In genomic region chr11:44305643-44306468, GRCh38 we compare ENCODE assay signal across 8 cellular contexts. TPM values are rescaled to one million over a fixed set of nuclear protein-coding genes. Genes with fewer than 3 reads are reported as not detected.
DNase-seq lines count a peak whose midpoint lies in the region; ATAC-seq, FAIRE-seq and TF ChIP-seq lines count a peak whose summit lies in the region.

No MANE protein-coding gene starts in this region.

- H4K5ac ChIP-seq in H9 (ENCODE audit: insufficient read length, low read depth, low read length): no peak overlapping the region

- no peak overlapping the region for H2AFZ ChIP-seq in H9 (ENCODE audit: low read length)
- H2AFZ ChIP-seq in keratinocyte (ENCODE audit: control insufficient read depth, low read length): peak overlapping the region; percentile 51

- no peak overlapping the region for H2BK20ac ChIP-seq in H9 (ENCODE audit: low read depth, low read length, poor library complexity, severe bottlenecking)

- peak overlapping the region; percentile 25 to 60 (median 55) for H3K4me3 ChIP-seq in keratinocyte (ENCODE audit: control insufficient read depth in 2 of 3, extremely low read depth in 1 of 3, insufficient read depth in 2 of 3, low read depth in 1 of 3, low read length in 3 of 3)

- peak overlapping the region; percentile 4 for H3K18ac ChIP-seq in H9 (ENCODE audit: insufficient read length, low read depth, low read length)

- H4K20me1 ChIP-seq in H9 (ENCODE audit: control insufficient read depth, insufficient read depth, insufficient read length) (no peaks in the 10 kb centered on the region), keratinocyte (ENCODE audit: control insufficient read depth, extremely low read depth, insufficient read depth, low read length) (peaks cover 4% of the 10 kb centered on the region)

- H2BK12ac ChIP-seq in H9 (ENCODE audit: insufficient read length, low read depth, low read length): no peak overlapping the region

- no peak overlapping the region for H2AK5ac ChIP-seq in H9 (ENCODE audit: insufficient read length, low read length)

- H3K14ac ChIP-seq in H9 (ENCODE audit: insufficient read depth, low read length): peak overlapping the region; percentile 9; the same call in 1 of the 2 replicates

- peaks cover 13% of the 10 kb centered on the region for H3K23me2 ChIP-seq in H9 (ENCODE audit: insufficient read length, low read depth, low read length, poor library complexity, severe bottlenecking)

- H4K8ac ChIP-seq in H9 (replicated peaks; ENCODE audit: insufficient read length, low read depth, low read length): no peak overlapping the region

- H3K4me1 Mint-ChIP-seq in H9: peaks cover 41 to 46% of the 10 kb centered on the region in 2 experiments
- H3K4me1 Mint-ChIP-seq in activated T-cell treated with anti-CD3 and anti-CD28 coated beads, Interleukin-2, amount 50 U/mL, for 72 hours (ENCODE audit: low read depth): peaks cover 26% of the 10 kb centered on the region

- H4K91ac ChIP-seq in H9 (ENCODE audit: insufficient read length, low read depth, low read length): no peak overlapping the region

- no peak overlapping the region for H3K27ac Mint-ChIP-seq in H9
- peak overlapping the region; percentile 51 for H3K27ac Mint-ChIP-seq in activated T-cell treated with anti-CD3 and anti-CD28 coated beads, Interleukin-2, amount 50 U/mL, for 72 hours

- H3K27me3 ChIP-seq in H9 (ENCODE audit: insufficient read depth, low read length) (peaks cover 87% of the 10 kb centered on the region), keratinocyte (ENCODE audit: control insufficient read depth, extremely low read depth, insufficient read depth, low read length) (peaks cover 98% of the 10 kb centered on the region)

- no peak overlapping the region for H2BK120ac ChIP-seq in H9 (ENCODE audit: low read depth, low read length, poor library complexity, severe bottlenecking)

- no peak overlapping the region for H2BK5ac ChIP-seq in H9 (ENCODE audit: insufficient read length, low read length)

- DNase-seq in H9 (no peak), keratinocyte (ENCODE audit: low read depth, low spot score) (no peak), NCI-H1105 (lab: John Stamatoyannopoulos, UW) (no peak), NCI-H128 (lab: John Stamatoyannopoulos, UW; ENCODE audit: unreplicated experiment) (no peak)
- peak; percentile 59 to 64 for DNase-seq in activated T-cell treated with anti-CD3 and anti-CD28 coated beads, Interleukin-2, amount 50 U/mL, for 72 hours
- DNase-seq in stimulated activated CD4-positive, alpha-beta T cell treated with anti-CD3 and anti-CD28 coated beads, Interleukin-4, amount 100 ng/mL, for 1 hour: peak; percentile 22

- H2BK15ac ChIP-seq in H9 (ENCODE audit: low read depth, low read length): no peak overlapping the region

- H3K27me3 Mint-ChIP-seq in H9 (ENCODE audit: low read depth): peaks cover 100% of the 10 kb centered on the region
- peaks cover 82% of the 10 kb centered on the region for H3K27me3 Mint-ChIP-seq in activated T-cell treated with anti-CD3 and anti-CD28 coated beads, Interleukin-2, amount 50 U/mL, for 72 hours (ENCODE audit: low read depth)

- peak overlapping the region; percentile 36 to 74 for H3K4me3 Mint-ChIP-seq in H9
- peak overlapping the region; percentile 91 to 96 for H3K4me3 Mint-ChIP-seq in activated T-cell treated with anti-CD3 and anti-CD28 coated beads, Interleukin-2, amount 50 U/mL, for 72 hours

- no peaks in the 10 kb centered on the region for H3K79me1 ChIP-seq in H9 (ENCODE audit: insufficient read depth, low read depth, low read length, poor library complexity, severe bottlenecking)

- H3K9me3 ChIP-seq in H9 (ENCODE audit: control insufficient read depth, low read depth, low read length) (no peaks in the 10 kb centered on the region), keratinocyte (ENCODE audit: control insufficient read depth, low read depth, low read length) (no peaks in the 10 kb centered on the region)

- H3K9me3 Mint-ChIP-seq in H9: peaks cover 0 to 6% of the 10 kb centered on the region in 2 experiments; a peak in 1 of 5 replicates
- no peaks in the 10 kb centered on the region for H3K9me3 Mint-ChIP-seq in activated T-cell treated with anti-CD3 and anti-CD28 coated beads, Interleukin-2, amount 50 U/mL, for 72 hours

- H3K79me2 ChIP-seq in H9 (ENCODE audit: insufficient read depth, low read length) (no peaks in the 10 kb centered on the region), keratinocyte (ENCODE audit: control insufficient read depth, insufficient read depth, low read length) (no peaks in the 10 kb centered on the region)

- no peak overlapping the region for H3K9ac ChIP-seq in H9 (ENCODE audit: extremely low read depth, insufficient read length, low read length)
- H3K9ac ChIP-seq in keratinocyte (ENCODE audit: control insufficient read depth, extremely low read depth, insufficient read depth, low read length): no peak overlapping the region

- H3K4me2 ChIP-seq in H9 (ENCODE audit: insufficient read depth, insufficient read length, low read length): peak overlapping the region; percentile 31
- H3K4me2 ChIP-seq in keratinocyte (ENCODE audit: control insufficient read depth, extremely low read depth, insufficient read depth, low read depth, low read length): peak overlapping the region; percentile 82

- H3T11ph ChIP-seq in H9 (ENCODE audit: low read length): no peak overlapping the region

- no CpG with 5 or more reads among the region's 58 CpGs for WGBS in H9 (ENCODE audit: extremely low coverage, insufficient read length, low lambda C conversion rate)

- no peaks in the 10 kb centered on the region for H3K36me3 ChIP-seq in keratinocyte (ENCODE audit: control insufficient read depth in 2 of 2, extremely low read depth in 1 of 2, insufficient read depth in 2 of 2, low read length in 2 of 2)

- no peak overlapping the region for H3K23ac ChIP-seq in H9 (ENCODE audit: insufficient read length, low read depth, low read length)

- H3K36me3 Mint-ChIP-seq in H9 (ENCODE audit: insufficient read depth in 1 of 3, low read depth in 3 of 3): no peaks in the 10 kb centered on the region; a peak in 1 of 7 replicates
- no peaks in the 10 kb centered on the region for H3K36me3 Mint-ChIP-seq in activated T-cell treated with anti-CD3 and anti-CD28 coated beads, Interleukin-2, amount 50 U/mL, for 72 hours (ENCODE audit: insufficient read depth in 2 of 2)

- dilution Hi-C loops in keratinocyte (cut with MboI; ENCODE audit: extremely low pct_ligation_motif_present, low sequenced_read_pairs): no loop called here

- H3K4me1 ChIP-seq in H9 (ENCODE audit: insufficient read depth, low read length) (no peaks in the 10 kb centered on the region), keratinocyte (ENCODE audit: control insufficient read depth, extremely low read depth, insufficient read depth, low read length) (peaks cover 14% of the 10 kb centered on the region)

- H3K9me1 ChIP-seq in keratinocyte (ENCODE audit: control insufficient read depth, extremely low read depth, insufficient read depth, low read length): no peaks in the 10 kb centered on the region

- ATAC-seq in activated T-cell treated with anti-CD3 and anti-CD28 coated beads, Interleukin-2, amount 50 U/mL, for 72 hours (replicated peaks in 1 of 2): peak; percentile 49 to 50
- no peak for ATAC-seq in HG03565 (IDR thresholded peaks at IDR 0.05; ENCODE audit: unreplicated experiment)
- ATAC-seq in HG03457 (IDR thresholded peaks at IDR 0.05; ENCODE audit: unreplicated experiment): no peak

- no peak overlapping the region for H3K27ac ChIP-seq in H9 (ENCODE audit: insufficient read length, low read depth, low read length)
- H3K27ac ChIP-seq in keratinocyte (ENCODE audit: control insufficient read depth, insufficient read depth, low read length): no peak overlapping the region

- FAIRE-seq in keratinocyte (lab: Jason Lieb, UNC): no peak

- H3K4ac ChIP-seq in H9 (ENCODE audit: low read depth, low read length): no peak overlapping the region

- TF ChIP-seq CTCF in H9 (conservative IDR thresholded peaks at IDR 0.05) (no peak), keratinocyte (optimal IDR thresholded peaks at IDR 0.05 in 1 of 3, IDR thresholded peaks at IDR 0.05 in 1 of 3, conservative IDR thresholded peaks at IDR 0.05 in 1 of 3; ENCODE audit: extremely low read depth in 1 of 3, insufficient read depth in 2 of 3, low read length in 3 of 3) (no peak)

- H3K56ac ChIP-seq in H9 (ENCODE audit: insufficient read length, low read depth, low read length): no peak overlapping the region

RNA-seq across cellular contexts. Expression of gene ALX4, which starts 4.1 kb away (rescaled TPM):
- not detected in 2 replicates for total RNA-seq in H9 (2021)
- total RNA-seq in activated T-cell treated with anti-CD3 and anti-CD28 coated beads, Interleukin-2, amount 50 U/mL, for 72 hours: not detected
- 0.02 TPM in 1 of 3 replicates, not detected in the others for polyA plus RNA-seq in keratinocyte
- not detected for polyA plus RNA-seq in keratinocyte (2011; ENCODE audit: low read depth)
- polyA plus RNA-seq in keratinocyte (2011; cell fraction: cytosol; rRNA removed): 0.01 TPM in 1 of 2 replicates, not detected in the other
- 0.03 TPM in 1 of 2 replicates, not detected in the other for polyA plus RNA-seq in keratinocyte (2011; cell fraction: nucleus; rRNA removed)
- 0.16 TPM in 1 of 2 replicates, not detected in the other for polyA plus RNA-seq in keratinocyte (2012; ENCODE audit: low replicate concordance)
- not detected in 3 replicates for polyA minus RNA-seq in keratinocyte
- polyA minus RNA-seq in keratinocyte (2011; cell fraction: cytosol; rRNA and poly(A)+ RNA removed): not detected
- polyA minus RNA-seq in keratinocyte (2011; cell fraction: nucleus; rRNA and poly(A)+ RNA removed): 0.11 TPM in 1 of 2 replicates, not detected in the other

Comparison
In these comparisons a context has a peak if more than half of its experiments do, and no peak if none do; other contexts are left out.
1. DNase-seq: peak in activated T-cell treated with anti-CD3 and anti-CD28 coated beads, Interleukin-2, amount 50 U/mL, for 72 hours (2 of 2) and stimulated activated CD4-positive, alpha-beta T cell treated with anti-CD3 and anti-CD28 coated beads, Interleukin-4, amount 100 ng/mL, for 1 hour (single experiment); none in H9 (single experiment), keratinocyte (single experiment), NCI-H1105 (single experiment) and NCI-H128 (single experiment).
2. ATAC-seq: peak in activated T-cell treated with anti-CD3 and anti-CD28 coated beads, Interleukin-2, amount 50 U/mL, for 72 hours (2 of 2); none in HG03565 (single experiment) and HG03457 (single experiment).